Comparison of ENCODE assay signal across 21 cellular contexts in the genomic region with DNA sequence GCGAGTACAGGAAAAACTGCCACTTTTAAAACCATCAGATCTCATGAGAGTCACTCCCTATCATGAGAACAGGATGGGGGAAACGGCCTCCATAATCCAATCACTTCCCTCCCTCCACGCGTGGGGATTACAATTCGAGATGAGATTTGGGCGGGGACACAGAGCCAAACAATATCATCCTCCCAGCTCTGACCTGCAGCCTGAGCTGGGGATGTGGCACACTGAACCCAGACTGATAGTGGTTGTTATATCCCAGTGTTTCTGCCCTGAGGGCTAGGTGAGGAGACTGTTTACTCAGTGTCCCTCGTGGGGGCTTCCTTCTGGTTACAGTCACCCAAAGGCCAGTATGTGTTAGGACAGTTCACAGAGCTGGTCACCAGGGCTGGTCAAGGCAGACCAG.
DNase-seq lines count a peak whose midpoint lies in the region; ATAC-seq and TF ChIP-seq lines count a peak whose summit lies in the region.
"Had no signal": no experiment of that assay in that cellular context is flagged by ENCODE, and none has a peak within 500 bp of the region (broad histone marks: within the 10 kb centered on the region; RNA-seq: fewer than 3 reads in every experiment).

No MANE protein-coding gene starts in this region.

- no peak overlapping the region for H3K14ac ChIP-seq in neuronal stem cell (ENCODE audit: low read length)

- H3K9me3 ChIP-seq in esophagus muscularis mucosa (peaks cover 0 to 5% (median 0%) of the 10 kb centered on the region in 4 donors), neuronal stem cell (replicated peaks in 1 of 2; ENCODE audit: control insufficient read depth in 2 of 2, insufficient read depth in 1 of 2, low read depth in 1 of 2, low read length in 2 of 2) (no peaks in the 10 kb centered on the region), psoas muscle (no peaks in the 10 kb centered on the region)
- H3K9me3 ChIP-seq: Caco-2, HAP-1 had no signal

- no peak overlapping the region for H2AK5ac ChIP-seq in neuronal stem cell (ENCODE audit: low read depth, low read length)

- no peak overlapping the region for H4K91ac ChIP-seq in neuronal stem cell (ENCODE audit: low read depth, low read length, poor library complexity)

- no peak overlapping the region for H3K4ac ChIP-seq in neuronal stem cell (ENCODE audit: low read length)

- H2AFZ ChIP-seq in neuronal stem cell (ENCODE audit: low read length) = no peak overlapping the region
- H2AFZ ChIP-seq: GM23248 had no signal

- no peak overlapping the region for H3K4me2 ChIP-seq in neuronal stem cell (ENCODE audit: insufficient read depth, low read length, poor library complexity, severe bottlenecking)
- H3K4me2 ChIP-seq: BLaER1 had no signal

- WGBS in esophagus muscularis mucosa = 66% methylated on average over 7 of the region's 7 CpGs
- no CpG with 5 or more reads among the region's 7 CpGs for WGBS in neuronal stem cell (ENCODE audit: extremely low coverage in 2 of 2, insufficient read length in 2 of 2, insufficient replicate concordance in 1 of 2), 2 donors
- WGBS in psoas muscle, 3 donors = 76 to 80% (median 77%) methylated on average over 7 of the region's 7 CpGs

- no peaks in the 10 kb centered on the region for H3K79me1 ChIP-seq in neuronal stem cell (ENCODE audit: low read depth, low read length)

- H3K27ac ChIP-seq in esophagus muscularis mucosa (replicated peaks in 1 of 4) (no peak overlapping the region), neuronal stem cell (replicated peaks; ENCODE audit: low read length) (no peak overlapping the region), psoas muscle (no peak overlapping the region)
- H3K27ac ChIP-seq: 22Rv1, BLaER1, C4-2B, GM23248 had no signal

- no peak overlapping the region for H3K23ac ChIP-seq in neuronal stem cell (ENCODE audit: low read depth, low read length, poor library complexity)

- no peak overlapping the region for H3K4me3 ChIP-seq in esophagus muscularis mucosa
- H3K4me3 ChIP-seq in neuronal stem cell (ENCODE audit: low read length in 2 of 2) = no peak overlapping the region
- no peak overlapping the region for H3K4me3 ChIP-seq in psoas muscle
- H3K4me3 ChIP-seq: BLaER1, GM12878, GM23248, HAP-1 had no signal

- TF ChIP-seq CTCF in esophagus muscularis mucosa (IDR thresholded peaks at IDR 0.05) (no peak), psoas muscle (IDR thresholded peaks at IDR 0.05) (no peak)

- no peak for TF ChIP-seq POLR2A in esophagus muscularis mucosa (IDR thresholded peaks at IDR 0.05; ENCODE audit: low read depth)

- no peak overlapping the region for H2BK5ac ChIP-seq in neuronal stem cell (ENCODE audit: low read length)

- intact Hi-C loops in esophagus muscularis mucosa (cut with DNase I) = no loop called here
- intact Hi-C loops in psoas muscle (cut with DNase I) = no loop called here
- intact Hi-C loops in Right ventricle myocardium superior (cut with DNase I) = no loop called here

- no peaks in the 10 kb centered on the region for H3K4me1 ChIP-seq in esophagus muscularis mucosa
- no peaks in the 10 kb centered on the region for H3K4me1 ChIP-seq in neuronal stem cell (ENCODE audit: control insufficient read depth in 2 of 2, insufficient read depth in 1 of 2, low read depth in 1 of 2, low read length in 2 of 2)
- no peaks in the 10 kb centered on the region for H3K4me1 ChIP-seq in psoas muscle
- H3K4me1 ChIP-seq: BLaER1, Caco-2, HAP-1 had no signal

- DNase-seq in NCI-H82 (lab: John Stamatoyannopoulos, UW) (peak; percentile 65), NCI-H82 treated with DMSO at 0.1 percent for 48 hours (lab: John Stamatoyannopoulos, UW; ENCODE audit: unreplicated experiment) (no peak), esophagus muscularis mucosa (ENCODE audit: extremely low spot score) (peak; percentile 84), neuronal stem cell (ENCODE audit: low spot score) (no peak), psoas muscle (no peak), Right ventricle myocardium superior (no peak)
- DNase-seq: Caco-2; CD4-positive, CD25-positive, alpha-beta regulatory T cell; CD8-positive, alpha-beta T cell; DMS 273 treated with DMSO at 0.1 percent for 48 hours; DMS79; EL; GDM1; GM23248; HFFc6 had no signal

- H3K27me3 ChIP-seq in esophagus muscularis mucosa (no peaks in the 10 kb centered on the region), neuronal stem cell (ENCODE audit: control insufficient read depth in 3 of 3, insufficient read depth in 3 of 3, low read depth in 1 of 3, low read length in 3 of 3) (no peaks in the 10 kb centered on the region), psoas muscle (ENCODE audit: insufficient read depth in 3 of 3, low read length in 2 of 3) (no peaks in the 10 kb centered on the region)
- H3K27me3 ChIP-seq: BLaER1 had no signal

- H3K9ac ChIP-seq in neuronal stem cell (ENCODE audit: low read depth, low read length, poor library complexity) = no peak overlapping the region
- H3K9ac ChIP-seq: BLaER1, GM23248 had no signal

- H3K36me3 ChIP-seq in esophagus muscularis mucosa = no peaks in the 10 kb centered on the region
- no peaks in the 10 kb centered on the region for H3K36me3 ChIP-seq in neuronal stem cell (replicated peaks in 1 of 2; ENCODE audit: control insufficient read depth in 2 of 2, insufficient read depth in 2 of 2, low read length in 2 of 2)
- no peaks in the 10 kb centered on the region for H3K36me3 ChIP-seq in psoas muscle (ENCODE audit: insufficient read depth in 1 of 2, low read depth in 1 of 2)
- H3K36me3 ChIP-seq: BLaER1, HAP-1 had no signal

- no peak overlapping the region for H4K8ac ChIP-seq in neuronal stem cell (ENCODE audit: low read depth, low read length)

- TF ChIP-seq EP300 in esophagus muscularis mucosa (IDR thresholded peaks at IDR 0.05) = no peak

- H2BK12ac ChIP-seq in neuronal stem cell (ENCODE audit: low read length) = peak overlapping the region; percentile 65

- H3K18ac ChIP-seq in neuronal stem cell (ENCODE audit: low read length) = no peak overlapping the region

- H2BK15ac ChIP-seq in neuronal stem cell (ENCODE audit: low read length) = no peak overlapping the region

- ATAC-seq in HG02610 (IDR thresholded peaks at IDR 0.05; ENCODE audit: unreplicated experiment) (no peak), psoas muscle (no peak), Right ventricle myocardium superior (ENCODE audit: poor library complexity) (no peak)
- ATAC-seq: CD8-positive, alpha-beta T cell; GM12878 had no signal

- no peak overlapping the region for H2BK120ac ChIP-seq in neuronal stem cell (ENCODE audit: low read depth, low read length)

Comparison
In these comparisons a context has a peak if more than half of its experiments do, and no peak if none do; other contexts are left out.
1. DNase-seq: peak in NCI-H82 (single experiment) and esophagus muscularis mucosa (single experiment); none in NCI-H82 treated with DMSO at 0.1 percent for 48 hours (single experiment), neuronal stem cell (single experiment), psoas muscle (0 of 2) and Right ventricle myocardium superior (single experiment).